1 cellular context compared by ENCODE assay signal in genomic region chr2:37343537-37344434, GRCh38.
A peak's percentile ranks its signal among the peaks of the same experiment; 100 is the strongest.
TF ChIP-seq lines count a peak whose summit lies in the region.

No MANE protein-coding gene starts in this region.

TF ChIP-seq in HepG2, 621 proteins besides CTCF, POLR2A, EP300 and RAD21 (continued from another document):
- TF ChIP-seq, protein P1, sequence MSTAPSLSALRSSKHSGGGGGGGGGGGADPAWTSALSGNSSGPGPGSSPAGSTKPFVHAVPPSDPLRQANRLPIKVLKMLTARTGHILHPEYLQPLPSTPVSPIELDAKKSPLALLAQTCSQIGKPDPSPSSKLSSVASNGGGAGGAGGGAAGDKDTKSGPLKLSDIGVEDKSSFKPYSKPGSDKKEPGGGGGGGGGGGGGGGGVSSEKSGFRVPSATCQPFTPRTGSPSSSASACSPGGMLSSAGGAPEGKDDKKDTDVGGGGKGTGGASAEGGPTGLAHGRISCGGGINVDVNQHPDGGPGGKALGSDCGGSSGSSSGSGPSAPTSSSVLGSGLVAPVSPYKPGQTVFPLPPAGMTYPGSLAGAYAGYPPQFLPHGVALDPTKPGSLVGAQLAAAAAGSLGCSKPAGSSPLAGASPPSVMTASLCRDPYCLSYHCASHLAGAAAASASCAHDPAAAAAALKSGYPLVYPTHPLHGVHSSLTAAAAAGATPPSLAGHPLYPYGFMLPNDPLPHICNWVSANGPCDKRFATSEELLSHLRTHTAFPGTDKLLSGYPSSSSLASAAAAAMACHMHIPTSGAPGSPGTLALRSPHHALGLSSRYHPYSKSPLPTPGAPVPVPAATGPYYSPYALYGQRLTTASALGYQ (CRISPR knock-in tag; IDR thresholded peaks at IDR 0.05) = 0 out of 2 replicates have a peak, but pooled peaks have one; percentile 18
- TF ChIP-seq MIXL1 (CRISPR knock-in tag; IDR thresholded peaks at IDR 0.05) (no peak), FOXA3 (CRISPR knock-in tag; IDR thresholded peaks at IDR 0.05) (peak; percentile 44; the same call in 1 of the 2 replicates), CENPT (CRISPR knock-in tag; IDR thresholded peaks at IDR 0.05; ENCODE audit: low read depth) (no peak), LCORL (IDR thresholded peaks at IDR 0.05) (no peak), LCORL (CRISPR knock-in tag; IDR thresholded peaks at IDR 0.05) (0 out of 2 replicates have a peak, but pooled peaks have one; percentile 31), STAG1 (CRISPR knock-in tag; IDR thresholded peaks at IDR 0.05) (peak; percentile 35), RFXANK (CRISPR knock-in tag; IDR thresholded peaks at IDR 0.05) (0 out of 2 replicates have a peak, but pooled peaks have one; percentile 52), SMC3 (IDR thresholded peaks at IDR 0.05; ENCODE audit: low read length) (peak; percentile 53), CENPX (CRISPR knock-in tag; IDR thresholded peaks at IDR 0.05) (no peak), SOX13 (IDR thresholded peaks at IDR 0.05) (0 out of 2 replicates have a peak, but pooled peaks have one; percentile 7), SOX13 (CRISPR knock-in tag; conservative IDR thresholded peaks at IDR 0.05 in 1 of 2, IDR thresholded peaks at IDR 0.05 in 1 of 2) (peak in 1 of 2 experiments; percentile 94; a peak in 2 of 4 replicates), FOXA1 (IDR thresholded peaks at IDR 0.05) (no peak), FOXA1 (CRISPR knock-in tag; IDR thresholded peaks at IDR 0.05) (peak; percentile 54), ARID5B (CRISPR knock-in tag; IDR thresholded peaks at IDR 0.05) (peak; percentile 50; the same call in 1 of the 2 replicates), ELF1 (CRISPR knock-in tag; IDR thresholded peaks at IDR 0.05) (0 out of 2 replicates have a peak, but pooled peaks have one; percentile 23), ZSCAN25 (CRISPR knock-in tag; IDR thresholded peaks at IDR 0.05) (no peak), FOXO1 (CRISPR knock-in tag; IDR thresholded peaks at IDR 0.05) (peak; percentile 37; the same call in 1 of the 2 replicates), THAP11 (CRISPR knock-in tag; IDR thresholded peaks at IDR 0.05) (peak; percentile 22; the same call in 1 of the 2 replicates), SOX5 (CRISPR knock-in tag; IDR thresholded peaks at IDR 0.05; ENCODE audit: borderline replicate concordance) (peak; percentile 92), ZKSCAN8 (CRISPR knock-in tag; IDR thresholded peaks at IDR 0.05; ENCODE audit: borderline replicate concordance) (peak; percentile 24; the same call in 1 of the 2 replicates), MAZ (IDR thresholded peaks at IDR 0.05; ENCODE audit: borderline replicate concordance, low read depth, low read length) (no peak), MAZ (CRISPR knock-in tag; IDR thresholded peaks at IDR 0.05; ENCODE audit: low read depth) (0 out of 2 replicates have a peak, but pooled peaks have one; percentile 18), DNMT3B (CRISPR knock-in tag; conservative IDR thresholded peaks at IDR 0.05) (0 out of 2 replicates have a peak, but pooled peaks have one; percentile 45), CREM (IDR thresholded peaks at IDR 0.05) (peak; percentile 20; the same call in 1 of the 2 replicates), CREM (CRISPR knock-in tag; IDR thresholded peaks at IDR 0.05) (no peak), ETV5 (CRISPR knock-in tag; IDR thresholded peaks at IDR 0.05; ENCODE audit: borderline replicate concordance) (peak; percentile 29; the same call in 1 of the 2 replicates), MXD4 (CRISPR knock-in tag; IDR thresholded peaks at IDR 0.05) (no peak), TEAD3 (CRISPR knock-in tag; optimal IDR thresholded peaks at IDR 0.05; ENCODE audit: borderline replicate concordance) (peak; percentile 10), ZSCAN31 (CRISPR knock-in tag; IDR thresholded peaks at IDR 0.05; ENCODE audit: low read depth) (0 out of 2 replicates have a peak, but pooled peaks have one; percentile 4), SAP130 (CRISPR knock-in tag; IDR thresholded peaks at IDR 0.05; ENCODE audit: low read depth) (0 out of 2 replicates have a peak, but pooled peaks have one; percentile 8), CHD4 (IDR thresholded peaks at IDR 0.05; ENCODE audit: borderline replicate concordance, low read length) (peak; percentile 49; the same call in 1 of the 2 replicates), ZNF761 (CRISPR knock-in tag; conservative IDR thresholded peaks at IDR 0.05) (no peak), ZNF281 (CRISPR knock-in tag; IDR thresholded peaks at IDR 0.05; ENCODE audit: borderline replicate concordance) (no peak), TCF7 (IDR thresholded peaks at IDR 0.05; ENCODE audit: low read depth) (peak; percentile 46; the same call in 1 of the 2 replicates), KDM4B (CRISPR knock-in tag; IDR thresholded peaks at IDR 0.05) (no peak), SRF (IDR thresholded peaks at IDR 0.05; ENCODE audit: low read depth, low read length) (peak; percentile 68), HOXD1 (CRISPR knock-in tag; IDR thresholded peaks at IDR 0.05) (no peak), ZNF614 (CRISPR knock-in tag; IDR thresholded peaks at IDR 0.05; ENCODE audit: borderline replicate concordance) (no peak), ZNF629 (CRISPR knock-in tag; conservative IDR thresholded peaks at IDR 0.05) (peak; percentile 83), HMG20A (CRISPR knock-in tag; IDR thresholded peaks at IDR 0.05; ENCODE audit: borderline replicate concordance) (peak; percentile 37; the same call in 1 of the 2 replicates), GATAD2A (CRISPR knock-in tag; IDR thresholded peaks at IDR 0.05) (peak; percentile 27; the same call in 1 of the 2 replicates), ZNF501 (CRISPR knock-in tag; IDR thresholded peaks at IDR 0.05) (peak; percentile 16; the same call in 1 of the 2 replicates), ASH2L (IDR thresholded peaks at IDR 0.05; ENCODE audit: insufficient read length, low read depth, low read length) (peak; percentile 24), SOX6 (IDR thresholded peaks at IDR 0.05) (no peak), SOX6 (CRISPR knock-in tag; IDR thresholded peaks at IDR 0.05) (peak; percentile 89)
- TF ChIP-seq, protein P2, sequence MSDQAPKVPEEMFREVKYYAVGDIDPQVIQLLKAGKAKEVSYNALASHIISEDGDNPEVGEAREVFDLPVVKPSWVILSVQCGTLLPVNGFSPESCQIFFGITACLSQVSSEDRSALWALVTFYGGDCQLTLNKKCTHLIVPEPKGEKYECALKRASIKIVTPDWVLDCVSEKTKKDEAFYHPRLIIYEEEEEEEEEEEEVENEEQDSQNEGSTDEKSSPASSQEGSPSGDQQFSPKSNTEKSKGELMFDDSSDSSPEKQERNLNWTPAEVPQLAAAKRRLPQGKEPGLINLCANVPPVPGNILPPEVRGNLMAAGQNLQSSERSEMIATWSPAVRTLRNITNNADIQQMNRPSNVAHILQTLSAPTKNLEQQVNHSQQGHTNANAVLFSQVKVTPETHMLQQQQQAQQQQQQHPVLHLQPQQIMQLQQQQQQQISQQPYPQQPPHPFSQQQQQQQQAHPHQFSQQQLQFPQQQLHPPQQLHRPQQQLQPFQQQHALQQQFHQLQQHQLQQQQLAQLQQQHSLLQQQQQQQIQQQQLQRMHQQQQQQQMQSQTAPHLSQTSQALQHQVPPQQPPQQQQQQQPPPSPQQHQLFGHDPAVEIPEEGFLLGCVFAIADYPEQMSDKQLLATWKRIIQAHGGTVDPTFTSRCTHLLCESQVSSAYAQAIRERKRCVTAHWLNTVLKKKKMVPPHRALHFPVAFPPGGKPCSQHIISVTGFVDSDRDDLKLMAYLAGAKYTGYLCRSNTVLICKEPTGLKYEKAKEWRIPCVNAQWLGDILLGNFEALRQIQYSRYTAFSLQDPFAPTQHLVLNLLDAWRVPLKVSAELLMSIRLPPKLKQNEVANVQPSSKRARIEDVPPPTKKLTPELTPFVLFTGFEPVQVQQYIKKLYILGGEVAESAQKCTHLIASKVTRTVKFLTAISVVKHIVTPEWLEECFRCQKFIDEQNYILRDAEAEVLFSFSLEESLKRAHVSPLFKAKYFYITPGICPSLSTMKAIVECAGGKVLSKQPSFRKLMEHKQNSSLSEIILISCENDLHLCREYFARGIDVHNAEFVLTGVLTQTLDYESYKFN (CRISPR knock-in tag; conservative IDR thresholded peaks at IDR 0.05) = peak; percentile 45; the same call in 1 of the 2 replicates
- TF ChIP-seq, protein P3, sequence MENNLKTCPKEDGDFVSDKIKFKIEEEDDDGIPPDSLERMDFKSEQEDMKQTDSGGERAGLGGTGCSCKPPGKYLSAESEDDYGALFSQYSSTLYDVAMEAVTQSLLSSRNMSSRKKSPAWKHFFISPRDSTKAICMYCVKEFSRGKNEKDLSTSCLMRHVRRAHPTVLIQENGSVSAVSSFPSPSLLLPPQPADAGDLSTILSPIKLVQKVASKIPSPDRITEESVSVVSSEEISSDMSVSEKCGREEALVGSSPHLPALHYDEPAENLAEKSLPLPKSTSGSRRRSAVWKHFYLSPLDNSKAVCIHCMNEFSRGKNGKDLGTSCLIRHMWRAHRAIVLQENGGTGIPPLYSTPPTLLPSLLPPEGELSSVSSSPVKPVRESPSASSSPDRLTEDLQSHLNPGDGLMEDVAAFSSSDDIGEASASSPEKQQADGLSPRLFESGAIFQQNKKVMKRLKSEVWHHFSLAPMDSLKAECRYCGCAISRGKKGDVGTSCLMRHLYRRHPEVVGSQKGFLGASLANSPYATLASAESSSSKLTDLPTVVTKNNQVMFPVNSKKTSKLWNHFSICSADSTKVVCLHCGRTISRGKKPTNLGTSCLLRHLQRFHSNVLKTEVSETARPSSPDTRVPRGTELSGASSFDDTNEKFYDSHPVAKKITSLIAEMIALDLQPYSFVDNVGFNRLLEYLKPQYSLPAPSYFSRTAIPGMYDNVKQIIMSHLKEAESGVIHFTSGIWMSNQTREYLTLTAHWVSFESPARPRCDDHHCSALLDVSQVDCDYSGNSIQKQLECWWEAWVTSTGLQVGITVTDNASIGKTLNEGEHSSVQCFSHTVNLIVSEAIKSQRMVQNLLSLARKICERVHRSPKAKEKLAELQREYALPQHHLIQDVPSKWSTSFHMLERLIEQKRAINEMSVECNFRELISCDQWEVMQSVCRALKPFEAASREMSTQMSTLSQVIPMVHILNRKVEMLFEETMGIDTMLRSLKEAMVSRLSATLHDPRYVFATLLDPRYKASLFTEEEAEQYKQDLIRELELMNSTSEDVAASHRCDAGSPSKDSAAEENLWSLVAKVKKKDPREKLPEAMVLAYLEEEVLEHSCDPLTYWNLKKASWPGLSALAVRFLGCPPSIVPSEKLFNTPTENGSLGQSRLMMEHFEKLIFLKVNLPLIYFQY (CRISPR knock-in tag; IDR thresholded peaks at IDR 0.05; ENCODE audit: borderline replicate concordance) = 0 out of 2 replicates have a peak, but pooled peaks have one; percentile 18
